Comparison of ENCODE assay signal across 27 cellular contexts in the genomic region with DNA sequence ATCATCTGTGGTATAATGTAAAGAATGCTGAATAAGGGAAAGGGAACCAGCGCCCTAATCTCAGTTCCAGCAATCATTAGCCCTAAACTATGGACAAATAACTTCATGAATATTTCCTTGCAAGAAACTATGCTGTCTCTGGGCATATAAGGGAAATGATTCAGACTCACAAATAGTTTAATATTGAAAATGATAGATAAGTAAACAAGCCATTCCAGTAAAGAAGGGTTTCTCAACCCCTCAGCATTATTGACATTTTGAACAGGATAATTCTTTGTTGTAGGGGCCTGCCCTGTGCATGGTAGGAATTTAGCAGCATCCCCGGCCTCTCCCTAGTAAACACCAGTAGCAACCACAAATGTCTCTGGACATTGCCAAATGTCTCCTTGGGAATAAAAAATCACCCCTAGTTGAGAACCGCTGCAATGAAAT. TPM values are rescaled to one million over a fixed set of nuclear protein-coding genes. Genes with fewer than 3 reads are reported as not detected.
A peak's percentile ranks its signal among the peaks of the same experiment; 100 is the strongest.
DNase-seq lines count a peak whose midpoint lies in the region; ATAC-seq and TF ChIP-seq lines count a peak whose summit lies in the region.
"Had no signal": no experiment of that assay in that cellular context is flagged by ENCODE, and none has a peak within 500 bp of the region (broad histone marks: within the 10 kb centered on the region; RNA-seq: fewer than 3 reads in every experiment).

No MANE protein-coding gene starts in this region.

- ATAC-seq in HG02763 (IDR thresholded peaks at IDR 0.05; ENCODE audit: unreplicated experiment) (no peak), GM21619 (IDR thresholded peaks at IDR 0.05; ENCODE audit: unreplicated experiment) (no peak), GM21447 (IDR thresholded peaks at IDR 0.05; ENCODE audit: unreplicated experiment) (no peak)
- ATAC-seq: body of pancreas; stimulated activated naive CD8-positive, alpha-beta T cell treated with anti-CD3 and anti-CD28 coated beads, Interleukin-15, Interleukin-2, amounts not matched to agents 100 U/mL and 50 U/mL, for 24 hours had no signal

- peak; percentile 6 for DNase-seq in ELF-1 (ENCODE audit: low read depth, low spot score)
- DNase-seq in amniotic epithelial cell (ENCODE audit: low read depth), result peak; percentile 79
- DNase-seq in fibroblast of the conjunctiva (ENCODE audit: low read depth), result peak; percentile 4
- DNase-seq in progenitor cell of endocrine pancreas (ENCODE audit: low spot score, unreplicated experiment), result no peak
- DNase-seq in activated effector memory CD4-positive, alpha-beta T cell treated with Interleukin-2 at 50 U/mL for 16 hours, result no peak
- DNase-seq: activated CD4-positive, alpha-beta T cell treated with anti-CD3 and anti-CD28 coated beads, Interleukin-2, amount 50 U/mL, for 1 hour; body of pancreas; CD8-positive, alpha-beta memory T cell; cortex of kidney; DMS53; HFFc6; immature natural killer cell; left ventricle myocardium inferior; MG63; NCI-H1417 treated with DMSO at 0.1 percent for 48 hours; NCI-H2171; NCI-H524 treated with DMSO at 0.1 percent for 48 hours; SK-N-SH; stimulated activated CD4-positive, alpha-beta T cell treated with anti-CD3 and anti-CD28 coated beads, Interleukin-2, amount 100 ng/mL, for 48 hours; stimulated activated naive CD8-positive, alpha-beta T cell treated with anti-CD3 and anti-CD28 coated beads, Interleukin-15, Interleukin-2, amounts not matched to agents 100 U/mL and 50 U/mL, for 24 hours; thyroid gland; WERI-Rb-1 had no signal

- H3K27me3 Mint-ChIP-seq in progenitor cell of endocrine pancreas, result no peaks in the 10 kb centered on the region
- H3K27me3 Mint-ChIP-seq: activated naive CD8-positive, alpha-beta T cell had no signal

- no peak overlapping the region for H3K4me3 Mint-ChIP-seq in progenitor cell of endocrine pancreas (ENCODE audit: low read depth)
- H3K4me3 Mint-ChIP-seq: activated naive CD8-positive, alpha-beta T cell; activated T-helper 1 cell treated with anti-CD3 and anti-CD28 coated beads, Interleukin-12 subunit alpha, Interleukin-12 subunit beta, Interleukin-2, Interleukin-4 antibody, amounts not matched to agents 30 ng/mL and 10 ng/mL and 1 ng/mL, durations not matched to agents 14 hours and 24 hours and 36 hours; CD8-positive, alpha-beta memory T cell; HFFc6; immature natural killer cell had no signal

- peaks cover 23% of the 10 kb centered on the region for H3K36me3 Mint-ChIP-seq in progenitor cell of endocrine pancreas (ENCODE audit: insufficient read depth)
- H3K36me3 Mint-ChIP-seq: immature natural killer cell had no signal

- H3K4me1 Mint-ChIP-seq in progenitor cell of endocrine pancreas (ENCODE audit: low read depth), result peaks cover 3% of the 10 kb centered on the region
- H3K4me1 Mint-ChIP-seq: CD8-positive, alpha-beta memory T cell; immature natural killer cell had no signal

- H3K9me3 Mint-ChIP-seq in progenitor cell of endocrine pancreas (ENCODE audit: low read depth), result peaks cover 3% of the 10 kb centered on the region
- H3K9me3 Mint-ChIP-seq: activated T-helper 1 cell treated with anti-CD3 and anti-CD28 coated beads, Interleukin-12 subunit alpha, Interleukin-12 subunit beta, Interleukin-2, Interleukin-4 antibody, amounts not matched to agents 30 ng/mL and 10 ng/mL and 1 ng/mL, durations not matched to agents 14 hours and 24 hours and 36 hours; CD8-positive, alpha-beta memory T cell; HFFc6; immature natural killer cell had no signal

- TF ChIP-seq CTCF in progenitor cell of endocrine pancreas (IDR thresholded peaks at IDR 0.05; ENCODE audit: unreplicated experiment), result no peak

- peak overlapping the region; percentile 12 for H3K27ac Mint-ChIP-seq in progenitor cell of endocrine pancreas
- H3K27ac Mint-ChIP-seq: activated naive CD8-positive, alpha-beta T cell; activated T-helper 1 cell treated with anti-CD3 and anti-CD28 coated beads, Interleukin-12 subunit alpha, Interleukin-12 subunit beta, Interleukin-2, Interleukin-4 antibody, amounts not matched to agents 30 ng/mL and 10 ng/mL and 1 ng/mL, durations not matched to agents 14 hours and 24 hours and 36 hours; CD8-positive, alpha-beta memory T cell; HFFc6; immature natural killer cell had no signal

RNA-seq across cellular contexts. Expression of gene C5, which starts 23.8 kb away (rescaled TPM):
- 42.8 and 47.1 TPM in 2 replicates for total RNA-seq in progenitor cell of endocrine pancreas

RNA-seq across cellular contexts. Expression of gene CNTRL, which starts 48.5 kb away (rescaled TPM):
- 18.2 and 22.0 TPM in 2 replicates for total RNA-seq in progenitor cell of endocrine pancreas

Comparison
In these comparisons a context has a peak if more than half of its experiments do, and no peak if none do; other contexts are left out.
1. DNase-seq: peak in ELF-1 (single experiment), amniotic epithelial cell (single experiment) and fibroblast of the conjunctiva (single experiment); none in progenitor cell of endocrine pancreas (single experiment) and activated effector memory CD4-positive, alpha-beta T cell treated with Interleukin-2 at 50 U/mL for 16 hours (single experiment).